ENCODE assay signal across 24 cellular contexts in genomic region chr21:37521658-37522057, GRCh38.
DNase-seq lines count a peak whose midpoint lies in the region; ATAC-seq, FAIRE-seq and TF ChIP-seq lines count a peak whose summit lies in the region.
"Had no signal": no experiment of that assay in that cellular context is flagged by ENCODE, and none has a peak within 500 bp of the region (broad histone marks: within the 10 kb centered on the region; RNA-seq: fewer than 3 reads in every experiment).

No MANE protein-coding gene starts in this region.

- H4K91ac ChIP-seq in H1 (replicated peaks; ENCODE audit: insufficient read length, low read length): no peak overlapping the region

- H3K4me1 Mint-ChIP-seq in activated CD4-positive, alpha-beta T cell treated with anti-CD3 and anti-CD28 coated beads, Interleukin-2, amount 10 ng/mL, durations not matched to agents 24 days and 14 days: no peaks in the 10 kb centered on the region
- H3K4me1 Mint-ChIP-seq in activated B cell treated with CpG ODN at 0.5 μM for 24 hours: no peaks in the 10 kb centered on the region
- no peaks in the 10 kb centered on the region for H3K4me1 Mint-ChIP-seq in progenitor cell of endocrine pancreas (ENCODE audit: low read depth)

- no peak overlapping the region for H2AFZ ChIP-seq in H1 (ENCODE audit: low read length)

- ATAC-seq in activated B cell treated with CpG ODN at 0.5 μM for 24 hours (ENCODE audit: low read depth) (no peak), left lung (no peak)

- DNase-seq in activated CD4-positive, alpha-beta T cell treated with anti-CD3 and anti-CD28 coated beads, Interleukin-2, amount 10 ng/mL, durations not matched to agents 24 days and 14 days: peak; percentile 52
- no peak for DNase-seq in activated CD4-positive, alpha-beta T cell treated with anti-CD3 and anti-CD28 coated beads for 4 hours
- no peak for DNase-seq in activated B cell treated with CpG ODN at 0.5 μM for 24 hours
- DNase-seq in H1 (ENCODE audit: low read depth in 1 of 2, low spot score in 2 of 2): no peak
- DNase-seq in progenitor cell of endocrine pancreas (ENCODE audit: low spot score, unreplicated experiment): no peak
- no peak for DNase-seq in left lung
- no peak for DNase-seq in NCI-H510A treated with DMSO at 0.1 percent for 48 hours (lab: John Stamatoyannopoulos, UW)
- DNase-seq in COR-L47 (lab: John Stamatoyannopoulos, UW): no peak
- DNase-seq: ACHN; CD4-positive, alpha-beta T cell; DMS153; GOT3; Karpas-422; NCI-H1694; NCI-H2081 treated with DMSO at 0.1 percent for 48 hours; NCI-H2171 treated with DMSO at 0.1 percent for 48 hours; NCI-H446; NCI-H526 treated with DMSO at 0.1 percent for 48 hours; Right ventricle myocardium superior had no signal

- H2BK20ac ChIP-seq in H1 (ENCODE audit: low read length): 0 out of 2 replicates have a peak overlapping the region, but pooled peaks have one; percentile 35

- H3K27me3 Mint-ChIP-seq in activated CD4-positive, alpha-beta T cell treated with anti-CD3 and anti-CD28 coated beads, Interleukin-2, amount 10 ng/mL, durations not matched to agents 24 days and 14 days: no peaks in the 10 kb centered on the region
- H3K27me3 Mint-ChIP-seq in activated B cell treated with CpG ODN at 0.5 μM for 24 hours (no peaks in the 10 kb centered on the region), progenitor cell of endocrine pancreas (no peaks in the 10 kb centered on the region)
- H3K27me3 Mint-ChIP-seq: CD4-positive, alpha-beta T cell; IgD-negative memory B cell had no signal

- TF ChIP-seq RAD21 in H1 (IDR thresholded peaks at IDR 0.05 in 1 of 2, conservative IDR thresholded peaks at IDR 0.05 in 1 of 2; ENCODE audit: low read depth in 2 of 2, low read length in 2 of 2): no peak

- no peaks in the 10 kb centered on the region for H3K9me3 Mint-ChIP-seq in activated CD4-positive, alpha-beta T cell treated with anti-CD3 and anti-CD28 coated beads, Interleukin-2, amount 10 ng/mL, durations not matched to agents 24 days and 14 days
- H3K9me3 Mint-ChIP-seq in activated B cell treated with CpG ODN at 0.5 μM for 24 hours: no peaks in the 10 kb centered on the region
- no peaks in the 10 kb centered on the region for H3K9me3 Mint-ChIP-seq in progenitor cell of endocrine pancreas (ENCODE audit: low read depth)
- H3K9me3 Mint-ChIP-seq: CD4-positive, alpha-beta T cell; IgD-negative memory B cell had no signal

- no peak overlapping the region for H3K9ac ChIP-seq in H1 (replicated peaks in 1 of 4; ENCODE audit: extremely low read depth in 1 of 4, low read depth in 3 of 4, low read length in 3 of 4)
- H3K9ac ChIP-seq: BLaER1 had no signal

- no peak overlapping the region for H2BK12ac ChIP-seq in H1 (ENCODE audit: low read depth, low read length)

- no peaks in the 10 kb centered on the region for H3K27me3 ChIP-seq in H1 (replicated peaks in 1 of 4; ENCODE audit: control insufficient read depth in 3 of 4, extremely low read depth in 1 of 4, insufficient read depth in 3 of 4, low read length in 3 of 4)
- no peaks in the 10 kb centered on the region for H3K27me3 ChIP-seq in left lung
- H3K27me3 ChIP-seq: BLaER1 had no signal

- no peaks in the 10 kb centered on the region for H3K23me2 ChIP-seq in H1 (ENCODE audit: low read depth, low read length)

- H3K18ac ChIP-seq in H1 (ENCODE audit: extremely low read depth, low read length): no peak overlapping the region

- H3K23ac ChIP-seq in H1 (ENCODE audit: insufficient read length): no peak overlapping the region

- H3K27ac Mint-ChIP-seq in activated CD4-positive, alpha-beta T cell treated with anti-CD3 and anti-CD28 coated beads, Interleukin-2, amount 10 ng/mL, durations not matched to agents 24 days and 14 days: no peak overlapping the region
- H3K27ac Mint-ChIP-seq in activated B cell treated with CpG ODN at 0.5 μM for 24 hours (peak overlapping the region; percentile 4), progenitor cell of endocrine pancreas (peak overlapping the region; percentile 35)
- H3K27ac Mint-ChIP-seq: CD4-positive, alpha-beta T cell had no signal

- TF ChIP-seq CTCF in activated B cell treated with CpG ODN at 0.5 μM for 24 hours (IDR thresholded peaks at IDR 0.05): no peak
- TF ChIP-seq CTCF in H1 (IDR thresholded peaks at IDR 0.05; ENCODE audit: control extremely low read depth in 1 of 3, insufficient read depth in 1 of 3, low read depth in 1 of 3, low read length in 3 of 3): no peak
- TF ChIP-seq CTCF in progenitor cell of endocrine pancreas (IDR thresholded peaks at IDR 0.05; ENCODE audit: unreplicated experiment): no peak
- TF ChIP-seq CTCF in left lung (IDR thresholded peaks at IDR 0.05): no peak

- H3K4me3 ChIP-seq in H1 (ENCODE audit: extremely low read depth in 1 of 4, insufficient read depth in 2 of 4, low read depth in 3 of 4, low read length in 4 of 4) (no peak overlapping the region), left lung (no peak overlapping the region)
- H3K4me3 ChIP-seq: BLaER1 had no signal

- H2BK120ac ChIP-seq in H1 (replicated peaks; ENCODE audit: low read depth, low read length): no peak overlapping the region

- no peak overlapping the region for H3K4ac ChIP-seq in H1 (replicated peaks; ENCODE audit: insufficient read length, low read depth, low read length)

- TF ChIP-seq EP300 in H1 (IDR thresholded peaks at IDR 0.05; ENCODE audit: borderline replicate concordance in 1 of 2, low read depth in 2 of 2, low read length in 2 of 2): no peak

- no peak overlapping the region for H3K4me2 ChIP-seq in H1 (ENCODE audit: insufficient read depth in 1 of 2, low read depth in 2 of 2, low read length in 2 of 2)
- H3K4me2 ChIP-seq: BLaER1 had no signal

- no peak overlapping the region for H3K4me3 Mint-ChIP-seq in activated CD4-positive, alpha-beta T cell treated with anti-CD3 and anti-CD28 coated beads, Interleukin-2, amount 10 ng/mL, durations not matched to agents 24 days and 14 days
- H3K4me3 Mint-ChIP-seq in activated B cell treated with CpG ODN at 0.5 μM for 24 hours: no peak overlapping the region
- no peak overlapping the region for H3K4me3 Mint-ChIP-seq in progenitor cell of endocrine pancreas (ENCODE audit: low read depth)
- H3K4me3 Mint-ChIP-seq: CD4-positive, alpha-beta T cell; IgD-negative memory B cell had no signal

- H3K36me3 Mint-ChIP-seq in activated CD4-positive, alpha-beta T cell treated with anti-CD3 and anti-CD28 coated beads, Interleukin-2, amount 10 ng/mL, durations not matched to agents 24 days and 14 days (ENCODE audit: low read depth): peaks cover 13% of the 10 kb centered on the region
- peaks cover 16% of the 10 kb centered on the region for H3K36me3 Mint-ChIP-seq in activated B cell treated with CpG ODN at 0.5 μM for 24 hours (ENCODE audit: low read depth)
- peaks cover 18% of the 10 kb centered on the region for H3K36me3 Mint-ChIP-seq in progenitor cell of endocrine pancreas (ENCODE audit: insufficient read depth)
- H3K36me3 Mint-ChIP-seq: IgD-negative memory B cell had no signal

- no peak overlapping the region for H3K56ac ChIP-seq in H1 (replicated peaks; ENCODE audit: insufficient read length, low read depth, low read length)

- H3K27ac ChIP-seq in H1 (ENCODE audit: low read depth, low read length) (no peak overlapping the region), left lung (no peak overlapping the region)
- H3K27ac ChIP-seq: 22Rv1, BLaER1 had no signal

- intact Hi-C loops in activated CD4-positive, alpha-beta T cell treated with anti-CD3 and anti-CD28 coated beads, Interleukin-2, amount 10 ng/mL, durations not matched to agents 24 days and 14 days (cut with micrococcal nuclease): no loop called here
- intact Hi-C loops in activated B cell treated with CpG ODN at 0.5 μM for 24 hours (cut with micrococcal nuclease): no loop called here
- intact Hi-C loops in left lung (cut with DNase I): no loop called here

- no peak overlapping the region for H4K5ac ChIP-seq in H1 (ENCODE audit: insufficient read length, low read depth, low read length)

- CTCF ChIA-PET in activated B cell treated with CpG ODN at 0.5 μM for 24 hours (lab: Charles Lee) (no interaction called here), H1 (lab: Charles Lee; ENCODE audit: partially characterized antibody) (interaction anchor here (1.6 to 2.1 kb wide), 2 partner anchors 9 to 43 kb away, joined by 6 read pairs; no protein-coding TSS in a partner anchor)

- H2BK5ac ChIP-seq in H1 (ENCODE audit: low read depth, low read length): no peak overlapping the region

- no peak overlapping the region for H2AK5ac ChIP-seq in H1 (ENCODE audit: low read depth, low read length)

- no peak overlapping the region for H2BK15ac ChIP-seq in H1 (ENCODE audit: low read length)

- no peaks in the 10 kb centered on the region for H3K79me2 ChIP-seq in H1 (ENCODE audit: control insufficient read depth in 1 of 2, insufficient read depth in 2 of 2, low read length in 2 of 2)

- no peak for FAIRE-seq in H1 (lab: Jason Lieb, UNC)
- FAIRE-seq: G401.6, GM19239 had no signal

- H3K14ac ChIP-seq in H1 (ENCODE audit: insufficient read length): no peak overlapping the region

- no peaks in the 10 kb centered on the region for H3K9me3 ChIP-seq in H1 (ENCODE audit: insufficient read depth in 2 of 2, low read depth in 1 of 2, low read length in 1 of 2)
- no peaks in the 10 kb centered on the region for H3K9me3 ChIP-seq in left lung

- H4K20me1 ChIP-seq in H1 (replicated peaks in 1 of 2; ENCODE audit: control insufficient read depth in 1 of 2, insufficient read depth in 2 of 2, low read length in 2 of 2): no peaks in the 10 kb centered on the region

- no peaks in the 10 kb centered on the region for H3K79me1 ChIP-seq in H1 (ENCODE audit: low read depth, low read length)

- H3K36me3 ChIP-seq in H1 (ENCODE audit: control insufficient read depth in 2 of 4, insufficient read depth in 4 of 4, low read length in 3 of 4) (peaks cover 0 to 10% (median 2%) of the 10 kb centered on the region in 4 experiments; a peak in 2 of 8 replicates), left lung (peaks cover 0 to 17% of the 10 kb centered on the region in 2 donors)

- WGBS in H1 (ENCODE audit: extremely low coverage in 1 of 2, insufficient coverage in 1 of 2, insufficient read length in 1 of 2, insufficient replicate concordance in 2 of 2, low coverage in 1 of 2, low lambda C conversion rate in 2 of 2, missing lambda C conversion rate in 1 of 2), 2 experiments: 95% methylated on average over 7 of the region's 7 CpGs; no CpG with 5 or more reads in 1 of the 2 experiments

- POLR2A ChIA-PET in activated B cell treated with CpG ODN at 0.5 μM for 24 hours (lab: Charles Lee) (interaction anchor here (1.4 kb wide), 1 partner anchor 42 kb away, joined by 3 read pairs; no protein-coding TSS in a partner anchor), H1 (lab: Charles Lee; ENCODE audit: partially characterized antibody) (interaction anchor here (2.2 kb wide), 1 partner anchor 10 kb away, joined by 6 read pairs; no protein-coding TSS in a partner anchor)

- H4K8ac ChIP-seq in H1 (ENCODE audit: extremely low read depth, insufficient read depth, low read length): no peak overlapping the region

- H3K4me1 ChIP-seq in H1 (replicated peaks in 1 of 4; ENCODE audit: control insufficient read depth in 3 of 4, insufficient read depth in 4 of 4, low read length in 3 of 4): peaks cover 2 to 10% (median 5%) of the 10 kb centered on the region in 4 experiments; a peak in 5 of 7 replicates
- H3K4me1 ChIP-seq in left lung: peaks cover 0 to 6% of the 10 kb centered on the region in 2 donors
- H3K4me1 ChIP-seq: BLaER1 had no signal

- no peak for TF ChIP-seq POLR2A in H1 (IDR thresholded peaks at IDR 0.05; ENCODE audit: control extremely low read depth in 1 of 2, low read depth in 2 of 2, low read length in 2 of 2)

TF ChIP-seq in H1, 55 proteins besides CTCF, POLR2A, EP300 and RAD21 (continues in another document):
- TF ChIP-seq TAF7 (optimal IDR thresholded peaks at IDR 0.05; ENCODE audit: borderline replicate concordance, low read depth, low read length): no peak
